ENCODE assay signal across 8 cellular contexts in the genomic region with DNA sequence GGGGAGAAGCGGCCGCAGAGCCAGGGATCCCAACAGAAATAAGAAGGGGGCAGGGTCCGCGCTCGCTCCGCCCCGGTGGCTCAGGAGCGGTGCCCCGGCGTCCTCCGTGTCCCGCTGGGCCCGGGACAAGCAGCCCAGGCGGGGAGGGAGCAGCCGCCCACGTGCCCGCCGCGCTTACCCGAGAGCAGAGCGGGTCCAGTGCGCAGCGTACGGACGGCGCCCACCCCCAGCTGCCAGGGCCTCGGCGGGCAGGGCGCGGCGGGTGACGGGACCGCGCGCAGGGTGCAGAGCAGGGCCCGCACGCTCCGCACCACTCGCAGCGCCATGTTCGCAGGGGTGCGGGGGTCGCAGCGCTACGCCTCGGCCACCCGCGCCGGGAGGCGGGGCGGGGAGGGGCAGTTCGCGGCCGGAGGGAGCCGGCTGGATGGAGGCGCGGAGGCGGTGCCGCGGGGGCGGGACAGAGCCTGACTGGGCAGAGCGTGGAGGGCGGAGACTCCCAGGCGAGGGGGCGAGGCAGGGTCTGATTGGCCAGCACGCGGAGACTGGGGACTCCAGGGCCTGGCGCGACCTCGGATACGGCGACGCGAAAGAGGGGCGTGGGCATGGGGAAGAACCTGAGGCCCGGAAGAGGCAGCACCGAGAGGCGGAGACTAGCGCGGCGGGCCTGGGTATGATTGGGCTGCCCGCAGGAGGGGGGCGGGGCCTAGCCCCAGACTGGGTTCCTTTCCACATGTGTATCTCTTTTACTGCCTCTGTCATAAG. TPM values are rescaled to one million over a fixed set of nuclear protein-coding genes. Genes with fewer than 3 reads are reported as not detected.
DNase-seq lines count a peak whose midpoint lies in the region; ATAC-seq, FAIRE-seq and TF ChIP-seq lines count a peak whose summit lies in the region.

Gene GCSH (minus strand): TSS at position 443 of the 762 bp plus-strand sequence. CDS start 117 bp downstream, at position 326.

- H3K4me1 ChIP-seq in ascending aorta (no peaks in the 10 kb centered on the region), right atrium auricular region (peaks cover 0 to 4% of the 10 kb centered on the region in 2 donors), psoas muscle (peaks cover 4% of the 10 kb centered on the region)

- intact Hi-C loops in ascending aorta (cut with DNase I) (loop anchor here (1.0 to 10.0 kb wide), 6 partner anchors 20 to 346 kb away; partner anchors contain the start of genes ATMIN, CMC2 and CMIP), psoas muscle (cut with DNase I) (loop anchor here (5.0 to 10.0 kb wide), 2 partner anchors 59 to 219 kb away; partner anchors contain the start of genes GAN (in 2 of the 2) and ATMIN (in 1 of the 2))

- no peaks in the 10 kb centered on the region for H3K36me3 ChIP-seq in ascending aorta
- no peaks in the 10 kb centered on the region for H3K36me3 ChIP-seq in right atrium auricular region
- H3K36me3 ChIP-seq in psoas muscle (ENCODE audit: insufficient read depth in 1 of 2, low read depth in 1 of 2), result no peaks in the 10 kb centered on the region

- FAIRE-seq in urothelium cell line (lab: Jason Lieb, UNC), result peak; percentile 79

- H3K27me3 ChIP-seq in ascending aorta, result no peaks in the 10 kb centered on the region
- H3K27me3 ChIP-seq in right atrium auricular region, result no peaks in the 10 kb centered on the region
- H3K27me3 ChIP-seq in psoas muscle (ENCODE audit: insufficient read depth in 3 of 3, low read length in 2 of 3), result no peaks in the 10 kb centered on the region

- DNase-seq in GM13977 (ENCODE audit: low spot score), result peak; percentile 96
- peak; percentile 86 for DNase-seq in NCI-H1694 treated with DMSO at 0.1 percent for 48 hours (lab: John Stamatoyannopoulos, UW)
- peak; percentile 97 to 100 (median 97) for DNase-seq in T-helper 2 cell
- peak; percentile 97 to 99 for DNase-seq in ascending aorta (ENCODE audit: low spot score in 2 of 2)
- peak; percentile 98 for DNase-seq in right atrium auricular region (ENCODE audit: low spot score)
- peak; percentile 100 for DNase-seq in psoas muscle
- peak; percentile 99 for DNase-seq in urothelium cell line (ENCODE audit: low spot score)

- H3K4me3 ChIP-seq in ascending aorta (peak within 1 kb of the TSS; percentile 90 to 99), right atrium auricular region (peak within 1 kb of the TSS; percentile 65 to 83), psoas muscle (peak within 1 kb of the TSS; percentile 90)

- no peak for TF ChIP-seq CTCF in GM13977 (IDR thresholded peaks at IDR 0.05; ENCODE audit: extremely low read depth, insufficient read depth, missing control alignments)
- TF ChIP-seq CTCF in ascending aorta (IDR thresholded peaks at IDR 0.05), result no peak
- TF ChIP-seq CTCF in right atrium auricular region (IDR thresholded peaks at IDR 0.05), result no peak
- TF ChIP-seq CTCF in psoas muscle (IDR thresholded peaks at IDR 0.05), result no peak

- no peaks in the 10 kb centered on the region for H3K9me3 ChIP-seq in ascending aorta
- no peaks in the 10 kb centered on the region for H3K9me3 ChIP-seq in right atrium auricular region
- H3K9me3 ChIP-seq in psoas muscle, result no peaks in the 10 kb centered on the region

- H3K27ac ChIP-seq in ascending aorta, result peak within 1 kb of the TSS; percentile 78 to 84
- H3K27ac ChIP-seq in right atrium auricular region, result peak within 1 kb of the TSS; percentile 75 to 83
- H3K27ac ChIP-seq in psoas muscle, result peak within 1 kb of the TSS; percentile 84

- in situ Hi-C loops in GM13977 (cut with MboI; ENCODE audit: low pct_unique_long_range_greater_than_20kb, low sequenced_read_pairs, unreplicated experiment), result no loop called here

- ATAC-seq in HG02885 (IDR thresholded peaks at IDR 0.05; ENCODE audit: poor library complexity, unreplicated experiment) (peak; percentile 98), psoas muscle (peak; percentile 99 to 100 (median 99))

- WGBS in psoas muscle, 3 donors, result 2 to 5% (median 4%) methylated on average over 49 to 77 of the region's 83 CpGs

RNA-seq across cellular contexts. Expression of gene GCSH, which starts in this region (rescaled TPM):
- total RNA-seq in ascending aorta (5.0 TPM), right atrium auricular region (10 to 100 TPM; 12.3 to 16.9 TPM), psoas muscle (10 to 100 TPM; 29.1 to 51.5 (median 39.1) TPM)
- polyA plus RNA-seq in psoas muscle, result 10 to 100 TPM; 37.8 to 51.4 (median 48.9) TPM

Comparison
In these comparisons a context has a peak if more than half of its experiments do, and no peak if none do; other contexts are left out.
1. Peak in every context shown above with its lines: DNase-seq, ATAC-seq, H3K4me3 ChIP-seq and H3K27ac ChIP-seq.